8 cellular contexts compared by ENCODE assay signal in genomic region chr9:99266136-99267023, GRCh38. TPM values are rescaled to one million over a fixed set of nuclear protein-coding genes. Genes with fewer than 3 reads are reported as not detected.
DNase-seq lines count a peak whose midpoint lies in the region; ATAC-seq and TF ChIP-seq lines count a peak whose summit lies in the region.

No MANE protein-coding gene starts in this region.

- H2AFZ ChIP-seq in trophoblast cell (ENCODE audit: insufficient read depth, low read length, poor library complexity) = no peak overlapping the region

- H3K36me3 ChIP-seq in trophoblast cell (ENCODE audit: control insufficient read depth in 1 of 2, insufficient read depth in 2 of 2, low read length in 2 of 2) = no peaks in the 10 kb centered on the region
- no peaks in the 10 kb centered on the region for H3K36me3 ChIP-seq in uterus

- H3K9ac ChIP-seq in trophoblast cell (ENCODE audit: low read length) = no peak overlapping the region

- peak; percentile 57 to 69 (median 66) for TF ChIP-seq CTCF in uterus (IDR thresholded peaks at IDR 0.05)

- DNase-seq in DMS 273 (lab: John Stamatoyannopoulos, UW; ENCODE audit: unreplicated experiment) (peak; percentile 86), SHP77 (lab: John Stamatoyannopoulos, UW) (peak; percentile 57 to 64), glomerular visceral epithelial cell (ENCODE audit: extremely low spot score) (peak; percentile 75), trophoblast cell (peak; percentile 65 to 83), uterus (peak; percentile 42 to 61)
- DNase-seq in activated naive CD4-positive, alpha-beta T cell treated with Interleukin-2 at 50 U/mL for 16 hours = peak; percentile 59

- intact Hi-C loops in uterus (cut with DNase I; ENCODE audit: low total_unique reads) = no loop called here

- ATAC-seq in GM21423 (IDR thresholded peaks at IDR 0.05; ENCODE audit: unreplicated experiment) = peak; percentile 61

- no peak overlapping the region for H4K91ac ChIP-seq in trophoblast cell (ENCODE audit: low read depth, low read length)

- no peak overlapping the region for H3K14ac ChIP-seq in trophoblast cell (ENCODE audit: low read length)

- no peak overlapping the region for H3K18ac ChIP-seq in trophoblast cell (ENCODE audit: low read length)

- H3K4ac ChIP-seq in trophoblast cell (ENCODE audit: low read depth, low read length) = no peak overlapping the region

- no peaks in the 10 kb centered on the region for H3K27me3 ChIP-seq in trophoblast cell (ENCODE audit: insufficient read depth, low read length)
- no peaks in the 10 kb centered on the region for H3K27me3 ChIP-seq in uterus

- no peaks in the 10 kb centered on the region for H3K4me1 ChIP-seq in trophoblast cell (ENCODE audit: control insufficient read depth in 1 of 2, insufficient read depth in 2 of 2, low read length in 2 of 2)
- H3K4me1 ChIP-seq in uterus = no peaks in the 10 kb centered on the region

- no peaks in the 10 kb centered on the region for H3K9me3 ChIP-seq in trophoblast cell (ENCODE audit: insufficient read depth, low read depth, low read length)
- no peaks in the 10 kb centered on the region for H3K9me3 ChIP-seq in uterus

- no peak overlapping the region for H4K8ac ChIP-seq in trophoblast cell (ENCODE audit: low read depth, low read length)

- no peak overlapping the region for H2AK5ac ChIP-seq in trophoblast cell (ENCODE audit: low read length)

- no peak overlapping the region for H4K12ac ChIP-seq in trophoblast cell (ENCODE audit: low read depth, low read length)

- H2BK120ac ChIP-seq in trophoblast cell (ENCODE audit: insufficient read depth, low read length, poor library complexity) = no peak overlapping the region

- H3K79me2 ChIP-seq in trophoblast cell (ENCODE audit: control insufficient read depth, insufficient read depth, low read length, poor library complexity) = no peaks in the 10 kb centered on the region

- WGBS in trophoblast cell (ENCODE audit: extremely low coverage, insufficient coverage, insufficient read length) = no CpG with 5 or more reads among the region's 18 CpGs

- no peak for TF ChIP-seq EP300 in Ishikawa (IDR thresholded peaks at IDR 0.05; ENCODE audit: borderline replicate concordance)

- no peaks in the 10 kb centered on the region for H3K79me1 ChIP-seq in trophoblast cell (ENCODE audit: low read length)

- TF ChIP-seq RAD21 in Ishikawa (IDR thresholded peaks at IDR 0.05; ENCODE audit: low read depth) = peak; percentile 91

- H3K23ac ChIP-seq in trophoblast cell (ENCODE audit: low read length) = no peak overlapping the region

- H2BK5ac ChIP-seq in trophoblast cell (ENCODE audit: low read depth, low read length, poor library complexity) = no peak overlapping the region

- no peak for TF ChIP-seq POLR2A in uterus (IDR thresholded peaks at IDR 0.05)

- H3K4me3 ChIP-seq in trophoblast cell (ENCODE audit: low read depth, low read length) (no peak overlapping the region), uterus (no peak overlapping the region)

- H3K27ac ChIP-seq in trophoblast cell (ENCODE audit: low read depth, low read length) = no peak overlapping the region
- H3K27ac ChIP-seq in uterus = no peak overlapping the region

- no peak overlapping the region for H3K4me2 ChIP-seq in trophoblast cell (ENCODE audit: low read length)

- H2BK12ac ChIP-seq in trophoblast cell (ENCODE audit: low read length) = no peak overlapping the region

TF ChIP-seq in Ishikawa, 13 proteins besides CTCF, POLR2A, EP300 and RAD21:
- TF ChIP-seq MAX (IDR thresholded peaks at IDR 0.05) (peak; percentile 46), CEBPB (IDR thresholded peaks at IDR 0.05) (no peak), USF1 (IDR thresholded peaks at IDR 0.05) (peak; percentile 66), ZBTB7A (IDR thresholded peaks at IDR 0.05; ENCODE audit: low read depth) (no peak), TCF12 (IDR thresholded peaks at IDR 0.05; ENCODE audit: low read depth) (no peak), FOXM1 (IDR thresholded peaks at IDR 0.05; ENCODE audit: borderline replicate concordance, low read depth) (no peak), TEAD4 (IDR thresholded peaks at IDR 0.05) (no peak), EGR1 (IDR thresholded peaks at IDR 0.05) (no peak), CREB1 (IDR thresholded peaks at IDR 0.05; ENCODE audit: low read depth) (no peak)

RNA-seq across cellular contexts. Expression of gene SEC61B, which starts 44.3 kb away (rescaled TPM):
- 776 and 817 TPM in 2 replicates for polyA plus RNA-seq in trophoblast cell (2013)
- total RNA-seq in uterus = 100 to 1,000 TPM in 2 of 4 donors, 10 to 100 TPM in 2; 12.8 to 244 (median 70.1) TPM

RNA-seq across cellular contexts. Expression of gene ALG2, which starts 44.6 kb away (rescaled TPM):
- 69.4 and 72.3 TPM in 2 replicates for polyA plus RNA-seq in trophoblast cell (2013)
- 10 to 100 TPM; 37.6 to 62.2 (median 45.3) TPM for total RNA-seq in uterus
